Comparison of ENCODE assay signal across 8 cellular contexts in genomic region chr20:51385941-51386530, GRCh38.
DNase-seq lines count a peak whose midpoint lies in the region; ATAC-seq and TF ChIP-seq lines count a peak whose summit lies in the region.

No MANE protein-coding gene starts in this region.

- no peak overlapping the region for H3K27ac Mint-ChIP-seq in activated CD4-positive, alpha-beta T cell treated with anti-CD3 and anti-CD28 coated beads for 36 hours
- H3K27ac Mint-ChIP-seq in activated CD8-positive, alpha-beta T cell treated with anti-CD3 and anti-CD28 coated beads, Interleukin-2, amount 10 ng/mL, durations not matched to agents 7 days and 5 days, result peak overlapping the region; percentile 58
- no peak overlapping the region for H3K27ac Mint-ChIP-seq in glutamatergic neuron (ENCODE audit: unreplicated experiment)
- peak overlapping the region; percentile 3 to 92 for H3K27ac Mint-ChIP-seq in stimulated activated naive CD8-positive, alpha-beta T cell treated with anti-CD3 and anti-CD28 coated beads, Interleukin-15, amount 100 ng/mL, for 72 hours

- intact Hi-C loops in activated CD4-positive, alpha-beta T cell treated with anti-CD3 and anti-CD28 coated beads for 36 hours (cut with DNase I, micrococcal nuclease), result loop anchor here (1.0 to 5.0 kb wide), 6 partner anchors 19 to 211 kb away; no protein-coding TSS in a partner anchor

- H3K4me1 Mint-ChIP-seq in activated CD4-positive, alpha-beta T cell treated with anti-CD3 and anti-CD28 coated beads for 36 hours, result peaks cover 64% of the 10 kb centered on the region
- peaks cover 70% of the 10 kb centered on the region for H3K4me1 Mint-ChIP-seq in activated CD8-positive, alpha-beta T cell treated with anti-CD3 and anti-CD28 coated beads, Interleukin-2, amount 10 ng/mL, durations not matched to agents 7 days and 5 days (ENCODE audit: low read depth)
- H3K4me1 Mint-ChIP-seq in glutamatergic neuron (ENCODE audit: low read depth, unreplicated experiment), result no peaks in the 10 kb centered on the region
- peaks cover 74% of the 10 kb centered on the region for H3K4me1 Mint-ChIP-seq in stimulated activated naive CD8-positive, alpha-beta T cell treated with anti-CD3 and anti-CD28 coated beads, Interleukin-15, amount 100 ng/mL, for 72 hours

- no peak overlapping the region for H3K4me3 Mint-ChIP-seq in activated CD4-positive, alpha-beta T cell treated with anti-CD3 and anti-CD28 coated beads for 36 hours
- H3K4me3 Mint-ChIP-seq in activated CD8-positive, alpha-beta T cell treated with anti-CD3 and anti-CD28 coated beads, Interleukin-2, amount 10 ng/mL, durations not matched to agents 7 days and 5 days, result no peak overlapping the region
- H3K4me3 Mint-ChIP-seq in glutamatergic neuron (ENCODE audit: unreplicated experiment), result no peak overlapping the region
- peak overlapping the region; percentile 24 to 37 for H3K4me3 Mint-ChIP-seq in stimulated activated naive CD8-positive, alpha-beta T cell treated with anti-CD3 and anti-CD28 coated beads, Interleukin-15, amount 100 ng/mL, for 72 hours

- H3K27me3 Mint-ChIP-seq in activated CD4-positive, alpha-beta T cell treated with anti-CD3 and anti-CD28 coated beads for 36 hours, result no peaks in the 10 kb centered on the region
- H3K27me3 Mint-ChIP-seq in activated CD8-positive, alpha-beta T cell treated with anti-CD3 and anti-CD28 coated beads, Interleukin-2, amount 10 ng/mL, durations not matched to agents 7 days and 5 days (ENCODE audit: low read depth), result no peaks in the 10 kb centered on the region
- peaks cover 6% of the 10 kb centered on the region for H3K27me3 Mint-ChIP-seq in glutamatergic neuron (ENCODE audit: unreplicated experiment)
- H3K27me3 Mint-ChIP-seq in stimulated activated naive CD8-positive, alpha-beta T cell treated with anti-CD3 and anti-CD28 coated beads, Interleukin-15, amount 100 ng/mL, for 72 hours, result no peaks in the 10 kb centered on the region

- peak; percentile 48 for DNase-seq in activated CD4-positive, alpha-beta T cell treated with anti-CD3 and anti-CD28 coated beads for 36 hours
- no peak for DNase-seq in activated CD4-positive, alpha-beta T cell treated with anti-CD3 and anti-CD28 coated beads, Interleukin-2, amount 50 U/mL, for 48 hours
- DNase-seq in LoVo (ENCODE audit: low spot score), result peak; percentile 16
- DNase-seq in activated CD8-positive, alpha-beta T cell treated with anti-CD3 and anti-CD28 coated beads, Interleukin-2, amount 10 ng/mL, durations not matched to agents 7 days and 5 days, result peak; percentile 54
- no peak for DNase-seq in glutamatergic neuron
- DNase-seq in stimulated activated naive CD8-positive, alpha-beta T cell treated with anti-CD3 and anti-CD28 coated beads, Interleukin-15, amount 100 ng/mL, for 72 hours, result no peak
- no peak for DNase-seq in NCI-H2227 (lab: John Stamatoyannopoulos, UW; ENCODE audit: unreplicated experiment)
- no peak for DNase-seq in stimulated activated naive CD4-positive, alpha-beta T cell treated with Interleukin-2 at 50 U/mL for 16 hours (lab: John Stamatoyannopoulos, UW)

- peaks cover 45% of the 10 kb centered on the region for H3K36me3 Mint-ChIP-seq in activated CD4-positive, alpha-beta T cell treated with anti-CD3 and anti-CD28 coated beads for 36 hours (ENCODE audit: low read depth)
- H3K36me3 Mint-ChIP-seq in activated CD8-positive, alpha-beta T cell treated with anti-CD3 and anti-CD28 coated beads, Interleukin-2, amount 10 ng/mL, durations not matched to agents 7 days and 5 days (ENCODE audit: low read depth), result peaks cover 62% of the 10 kb centered on the region
- H3K36me3 Mint-ChIP-seq in glutamatergic neuron (ENCODE audit: unreplicated experiment), result no peaks in the 10 kb centered on the region

- POLR2A ChIA-PET in activated CD4-positive, alpha-beta T cell treated with anti-CD3 and anti-CD28 coated beads for 36 hours (lab: Charles Lee), result no interaction called here
- POLR2A ChIA-PET in activated CD8-positive, alpha-beta T cell treated with anti-CD3 and anti-CD28 coated beads, Interleukin-2, amount 10 ng/mL, durations not matched to agents 7 days and 5 days (lab: Charles Lee), result interaction anchor here (0.6 to 1.6 kb wide), 6 partner anchors 14 to 209 kb away, joined by 3 to 6 read pairs (median 4); partner anchors contain the start of gene NFATC2

- no peak for ATAC-seq in activated CD4-positive, alpha-beta T cell treated with anti-CD3 and anti-CD28 coated beads for 36 hours
- peak; percentile 54 for ATAC-seq in activated CD8-positive, alpha-beta T cell treated with anti-CD3 and anti-CD28 coated beads, Interleukin-2, amount 10 ng/mL, durations not matched to agents 7 days and 5 days
- no peak for ATAC-seq in stimulated activated naive CD8-positive, alpha-beta T cell treated with anti-CD3 and anti-CD28 coated beads, Interleukin-15, amount 100 ng/mL, for 72 hours

- peak; percentile 13 for TF ChIP-seq CTCF in glutamatergic neuron (IDR thresholded peaks at IDR 0.05; ENCODE audit: partially characterized antibody, unreplicated experiment)

- CTCF ChIA-PET in activated CD4-positive, alpha-beta T cell treated with anti-CD3 and anti-CD28 coated beads for 36 hours (lab: Charles Lee), result interaction anchor here (0.5 to 3.5 kb wide), 17 partner anchors 10 to 238 kb away, joined by 3 to 31 read pairs (median 4); no protein-coding TSS in a partner anchor
- CTCF ChIA-PET in activated CD8-positive, alpha-beta T cell treated with anti-CD3 and anti-CD28 coated beads, Interleukin-2, amount 10 ng/mL, durations not matched to agents 7 days and 5 days (lab: Charles Lee), result interaction anchor here (0.6 to 3.7 kb wide), 35 partner anchors 9 to 404 kb away, joined by 3 to 89 read pairs (median 5); partner anchors contain the start of gene NFATC2

- H3K9me3 Mint-ChIP-seq in activated CD4-positive, alpha-beta T cell treated with anti-CD3 and anti-CD28 coated beads for 36 hours (ENCODE audit: low read depth), result no peaks in the 10 kb centered on the region
- H3K9me3 Mint-ChIP-seq in activated CD8-positive, alpha-beta T cell treated with anti-CD3 and anti-CD28 coated beads, Interleukin-2, amount 10 ng/mL, durations not matched to agents 7 days and 5 days (ENCODE audit: insufficient read depth), result no peaks in the 10 kb centered on the region
- peaks cover 3% of the 10 kb centered on the region for H3K9me3 Mint-ChIP-seq in glutamatergic neuron (ENCODE audit: unreplicated experiment)
- H3K9me3 Mint-ChIP-seq in stimulated activated naive CD8-positive, alpha-beta T cell treated with anti-CD3 and anti-CD28 coated beads, Interleukin-15, amount 100 ng/mL, for 72 hours, result no peaks in the 10 kb centered on the region

Comparison
In these comparisons a context has a peak if more than half of its experiments do, and no peak if none do; other contexts are left out.
1. DNase-seq: peak in activated CD4-positive, alpha-beta T cell treated with anti-CD3 and anti-CD28 coated beads for 36 hours (single experiment), LoVo (single experiment) and activated CD8-positive, alpha-beta T cell treated with anti-CD3 and anti-CD28 coated beads, Interleukin-2, amount 10 ng/mL, durations not matched to agents 7 days and 5 days (single experiment); none in activated CD4-positive, alpha-beta T cell treated with anti-CD3 and anti-CD28 coated beads, Interleukin-2, amount 50 U/mL, for 48 hours (0 of 2), glutamatergic neuron (single experiment), stimulated activated naive CD8-positive, alpha-beta T cell treated with anti-CD3 and anti-CD28 coated beads, Interleukin-15, amount 100 ng/mL, for 72 hours (0 of 2), NCI-H2227 (single experiment) and stimulated activated naive CD4-positive, alpha-beta T cell treated with Interleukin-2 at 50 U/mL for 16 hours (single experiment).
2. H3K27ac Mint-ChIP-seq: peak in activated CD8-positive, alpha-beta T cell treated with anti-CD3 and anti-CD28 coated beads, Interleukin-2, amount 10 ng/mL, durations not matched to agents 7 days and 5 days (single experiment) and stimulated activated naive CD8-positive, alpha-beta T cell treated with anti-CD3 and anti-CD28 coated beads, Interleukin-15, amount 100 ng/mL, for 72 hours (2 of 2); none in activated CD4-positive, alpha-beta T cell treated with anti-CD3 and anti-CD28 coated beads for 36 hours (single experiment) and glutamatergic neuron (single experiment).
3. H3K4me3 Mint-ChIP-seq: peak in stimulated activated naive CD8-positive, alpha-beta T cell treated with anti-CD3 and anti-CD28 coated beads, Interleukin-15, amount 100 ng/mL, for 72 hours (2 of 2); none in activated CD4-positive, alpha-beta T cell treated with anti-CD3 and anti-CD28 coated beads for 36 hours (single experiment), activated CD8-positive, alpha-beta T cell treated with anti-CD3 and anti-CD28 coated beads, Interleukin-2, amount 10 ng/mL, durations not matched to agents 7 days and 5 days (single experiment) and glutamatergic neuron (single experiment).